Comparison of ENCODE assay signal across 9 cellular contexts in genomic region chr13:51397262-51397933, GRCh38. TPM values are rescaled to one million over a fixed set of nuclear protein-coding genes. Genes with fewer than 3 reads are reported as not detected.
DNase-seq lines count a peak whose midpoint lies in the region; ATAC-seq and TF ChIP-seq lines count a peak whose summit lies in the region.
"Had no signal": no experiment of that assay in that cellular context is flagged by ENCODE, and none has a peak within 500 bp of the region (broad histone marks: within the 10 kb centered on the region; RNA-seq: fewer than 3 reads in every experiment).

No MANE protein-coding gene starts in this region.

- H3K27me3 Mint-ChIP-seq in stimulated activated naive CD8-positive, alpha-beta T cell treated with anti-CD3 and anti-CD28 coated beads, Interleukin-15, amount 100 ng/mL, for 72 hours, result no peaks in the 10 kb centered on the region

- intact Hi-C loops in mucosa of descending colon (cut with DNase I, micrococcal nuclease), result no loop called here

- ATAC-seq in stimulated activated naive CD8-positive, alpha-beta T cell treated with anti-CD3 and anti-CD28 coated beads, Interleukin-15, amount 100 ng/mL, for 72 hours, result peak; percentile 32
- ATAC-seq in stimulated activated naive CD8-positive, alpha-beta T cell treated with anti-CD3 and anti-CD28 coated beads, Interleukin-15, Interleukin-2, amounts not matched to agents 100 U/mL and 50 U/mL, for 24 hours, result no peak
- ATAC-seq in mucosa of descending colon, result peak; percentile 38

- TF ChIP-seq CTCF in epithelial cell of esophagus (IDR thresholded peaks at IDR 0.05; ENCODE audit: insufficient read depth, low read depth, low read length, missing control alignments) (no peak), mucosa of descending colon (IDR thresholded peaks at IDR 0.05) (no peak), GM13976 (IDR thresholded peaks at IDR 0.05; ENCODE audit: borderline replicate concordance, control extremely low read depth, extremely low read depth, insufficient read depth, missing control alignments) (no peak)

- no peaks in the 10 kb centered on the region for H3K36me3 ChIP-seq in mucosa of descending colon (ENCODE audit: low read depth)
- H3K36me3 ChIP-seq: upper lobe of left lung had no signal

- in situ Hi-C loops in GM13976 (cut with MboI; ENCODE audit: low sequenced_read_pairs, unreplicated experiment), result no loop called here
- in situ Hi-C loops in KBM-7 (cut with MboI; ENCODE audit: low pct_unique_long_range_greater_than_20kb, low sequenced_read_pairs), result no loop called here

- H3K9me3 Mint-ChIP-seq in stimulated activated naive CD8-positive, alpha-beta T cell treated with anti-CD3 and anti-CD28 coated beads, Interleukin-15, amount 100 ng/mL, for 72 hours, result peaks cover 0 to 7% of the 10 kb centered on the region in 2 donors

- no peak for DNase-seq in stimulated activated naive CD8-positive, alpha-beta T cell treated with anti-CD3 and anti-CD28 coated beads, Interleukin-15, amount 100 ng/mL, for 72 hours
- DNase-seq in stimulated activated naive CD8-positive, alpha-beta T cell treated with anti-CD3 and anti-CD28 coated beads, Interleukin-15, Interleukin-2, amounts not matched to agents 100 U/mL and 50 U/mL, for 24 hours, result no peak
- peak; percentile 41 for DNase-seq in epithelial cell of esophagus (ENCODE audit: low read depth)
- peak in 1 of 3 donors; percentile 16 for DNase-seq in mucosa of descending colon
- no peak for DNase-seq in NCI-H345 treated with DMSO at 0.1 percent for 48 hours (lab: John Stamatoyannopoulos, UW; ENCODE audit: unreplicated experiment)
- no peak for DNase-seq in activated CD4-positive, alpha-beta T cell treated with anti-CD3 and anti-CD28 coated beads, Interleukin-2, amount 50 U/mL, for 48 hours
- no peak for DNase-seq in GM13976 (ENCODE audit: low spot score)
- no peak for DNase-seq in KBM-7

- no peak overlapping the region for H3K4me3 ChIP-seq in epithelial cell of esophagus (ENCODE audit: low read length)
- no peak overlapping the region for H3K4me3 ChIP-seq in mucosa of descending colon
- H3K4me3 ChIP-seq: upper lobe of left lung had no signal

- no peak overlapping the region for H3K4me3 Mint-ChIP-seq in stimulated activated naive CD8-positive, alpha-beta T cell treated with anti-CD3 and anti-CD28 coated beads, Interleukin-15, amount 100 ng/mL, for 72 hours

- no peaks in the 10 kb centered on the region for H3K9me3 ChIP-seq in mucosa of descending colon
- H3K9me3 ChIP-seq: upper lobe of left lung had no signal

- peaks cover 5% of the 10 kb centered on the region for H3K4me1 ChIP-seq in mucosa of descending colon (ENCODE audit: low read depth)

- H3K4me1 Mint-ChIP-seq in stimulated activated naive CD8-positive, alpha-beta T cell treated with anti-CD3 and anti-CD28 coated beads, Interleukin-15, amount 100 ng/mL, for 72 hours, result peaks cover 35% of the 10 kb centered on the region

- H3K27ac Mint-ChIP-seq in stimulated activated naive CD8-positive, alpha-beta T cell treated with anti-CD3 and anti-CD28 coated beads, Interleukin-15, amount 100 ng/mL, for 72 hours, result peak overlapping the region; percentile 34 to 79

RNA-seq across cellular contexts. Expression of gene INTS6, which starts 55.4 kb away (rescaled TPM):
- 10 to 100 TPM; 32.0 to 38.4 (median 36.3) TPM for total RNA-seq in mucosa of descending colon

RNA-seq across cellular contexts. Expression of gene SERPINE3, which starts 57.9 kb away (rescaled TPM):
- not detected for total RNA-seq in mucosa of descending colon
- total RNA-seq: upper lobe of left lung had no signal
